24 cellular contexts compared by ENCODE assay signal in genomic region chr14:99313234-99313633, GRCh38. TPM values are rescaled to one million over a fixed set of nuclear protein-coding genes. Genes with fewer than 3 reads are reported as not detected.
DNase-seq lines count a peak whose midpoint lies in the region; TF ChIP-seq lines count a peak whose summit lies in the region.
"Had no signal": no experiment of that assay in that cellular context is flagged by ENCODE, and none has a peak within 500 bp of the region (broad histone marks: within the 10 kb centered on the region; RNA-seq: fewer than 3 reads in every experiment).

No MANE protein-coding gene starts in this region.

- H3K9me3 ChIP-seq in neuronal stem cell (replicated peaks in 1 of 2; ENCODE audit: control insufficient read depth in 2 of 2, insufficient read depth in 1 of 2, low read depth in 1 of 2, low read length in 2 of 2), result no peaks in the 10 kb centered on the region
- H3K9me3 ChIP-seq: A549, BE2C, BLaER1 had no signal

- no peak overlapping the region for H3K27ac ChIP-seq in neuronal stem cell (replicated peaks; ENCODE audit: low read length)
- H3K27ac ChIP-seq: 22Rv1, BLaER1 had no signal

- no peaks in the 10 kb centered on the region for H3K9me3 Mint-ChIP-seq in activated CD4-positive, alpha-beta T cell treated with anti-CD3 and anti-CD28 coated beads, Interleukin-2, amount 10 ng/mL, durations not matched to agents 24 days and 14 days
- H3K9me3 Mint-ChIP-seq in osteocyte (ENCODE audit: unreplicated experiment), result peaks cover 4% of the 10 kb centered on the region

- no peak for TF ChIP-seq CTCF in osteocyte (IDR thresholded peaks at IDR 0.05)

- H3K36me3 ChIP-seq in neuronal stem cell (replicated peaks in 1 of 2; ENCODE audit: control insufficient read depth in 2 of 2, insufficient read depth in 2 of 2, low read length in 2 of 2), result no peaks in the 10 kb centered on the region
- H3K36me3 ChIP-seq: BE2C, BLaER1 had no signal

- H3K36me3 Mint-ChIP-seq in activated CD4-positive, alpha-beta T cell treated with anti-CD3 and anti-CD28 coated beads, Interleukin-2, amount 10 ng/mL, durations not matched to agents 24 days and 14 days (ENCODE audit: low read depth), result no peaks in the 10 kb centered on the region
- H3K36me3 Mint-ChIP-seq in osteocyte (ENCODE audit: unreplicated experiment), result no peaks in the 10 kb centered on the region
- H3K36me3 Mint-ChIP-seq: CD14-positive monocyte; CD4-positive, CD25-positive, alpha-beta regulatory T cell had no signal

- no peak overlapping the region for H2BK120ac ChIP-seq in neuronal stem cell (ENCODE audit: low read depth, low read length)

- no peak overlapping the region for H3K4ac ChIP-seq in neuronal stem cell (ENCODE audit: low read length)

- no peaks in the 10 kb centered on the region for H3K79me1 ChIP-seq in neuronal stem cell (ENCODE audit: low read depth, low read length)

- H3K27ac Mint-ChIP-seq in activated CD4-positive, alpha-beta T cell treated with anti-CD3 and anti-CD28 coated beads, Interleukin-2, amount 10 ng/mL, durations not matched to agents 24 days and 14 days, result no peak overlapping the region
- no peak overlapping the region for H3K27ac Mint-ChIP-seq in osteocyte (ENCODE audit: unreplicated experiment)
- H3K27ac Mint-ChIP-seq: CD14-positive monocyte; CD4-positive, CD25-positive, alpha-beta regulatory T cell had no signal

- no peak overlapping the region for H4K91ac ChIP-seq in neuronal stem cell (ENCODE audit: low read depth, low read length, poor library complexity)

- H3K4me3 ChIP-seq in neuronal stem cell (ENCODE audit: low read length in 2 of 2), result no peak overlapping the region
- H3K4me3 ChIP-seq: A549, BLaER1, GM12878 had no signal

- H4K8ac ChIP-seq in neuronal stem cell (ENCODE audit: low read depth, low read length), result no peak overlapping the region

- H2BK15ac ChIP-seq in neuronal stem cell (ENCODE audit: low read length), result no peak overlapping the region

- H2AK5ac ChIP-seq in neuronal stem cell (ENCODE audit: low read depth, low read length), result no peak overlapping the region

- H3K27me3 ChIP-seq in neuronal stem cell (ENCODE audit: control insufficient read depth in 3 of 3, insufficient read depth in 3 of 3, low read depth in 1 of 3, low read length in 3 of 3), result peaks cover 0 to 2% (median 0%) of the 10 kb centered on the region in 3 experiments
- H3K27me3 ChIP-seq: BE2C, BLaER1 had no signal

- H3K27me3 Mint-ChIP-seq in activated CD4-positive, alpha-beta T cell treated with anti-CD3 and anti-CD28 coated beads, Interleukin-2, amount 10 ng/mL, durations not matched to agents 24 days and 14 days, result peaks cover 22% of the 10 kb centered on the region
- peaks cover 6% of the 10 kb centered on the region for H3K27me3 Mint-ChIP-seq in osteocyte (ENCODE audit: unreplicated experiment)

- peak; percentile 23 for DNase-seq in activated CD4-positive, alpha-beta T cell treated with anti-CD3 and anti-CD28 coated beads, Interleukin-2, amount 10 ng/mL, durations not matched to agents 24 days and 14 days
- no peak for DNase-seq in activated CD4-positive, alpha-beta T cell treated with anti-CD3 and anti-CD28 coated beads for 4 hours
- DNase-seq in osteocyte (ENCODE audit: extremely low spot score, unreplicated experiment), result peak; percentile 13
- DNase-seq in stimulated activated CD8-positive, alpha-beta memory T cell treated with anti-CD3 and anti-CD28 coated beads, Interleukin-4, amount 100 ng/mL, for 48 hours, result no peak
- DNase-seq in neuronal stem cell (ENCODE audit: low spot score), result no peak
- DNase-seq: BE2C; C1 segment of cervical spinal cord; CD4-positive, alpha-beta memory T cell; CD4-positive, CD25-positive, alpha-beta regulatory T cell; CD8-positive, alpha-beta memory T cell; COR-L47; DMS 273 treated with DMSO at 0.1 percent for 48 hours; DMS153; DMS53; DMS79; DND-41; EL; GDM1 had no signal

- peaks cover 3 to 6% of the 10 kb centered on the region in 2 donors for H3K4me1 ChIP-seq in neuronal stem cell (ENCODE audit: control insufficient read depth in 2 of 2, insufficient read depth in 1 of 2, low read depth in 1 of 2, low read length in 2 of 2)
- H3K4me1 ChIP-seq: BE2C, BLaER1 had no signal

- no peaks in the 10 kb centered on the region for H3K4me1 Mint-ChIP-seq in activated CD4-positive, alpha-beta T cell treated with anti-CD3 and anti-CD28 coated beads, Interleukin-2, amount 10 ng/mL, durations not matched to agents 24 days and 14 days
- no peaks in the 10 kb centered on the region for H3K4me1 Mint-ChIP-seq in osteocyte (ENCODE audit: unreplicated experiment)
- H3K4me1 Mint-ChIP-seq: CD4-positive, alpha-beta memory T cell; CD4-positive, CD25-positive, alpha-beta regulatory T cell had no signal

- no peak overlapping the region for H3K9ac ChIP-seq in neuronal stem cell (ENCODE audit: low read depth, low read length, poor library complexity)
- H3K9ac ChIP-seq: BLaER1 had no signal

- no peak overlapping the region for H3K4me2 ChIP-seq in neuronal stem cell (ENCODE audit: insufficient read depth, low read length, poor library complexity, severe bottlenecking)
- H3K4me2 ChIP-seq: A549, BLaER1 had no signal

- intact Hi-C loops in activated CD4-positive, alpha-beta T cell treated with anti-CD3 and anti-CD28 coated beads, Interleukin-2, amount 10 ng/mL, durations not matched to agents 24 days and 14 days (cut with micrococcal nuclease), result no loop called here

- no peak overlapping the region for H2BK5ac ChIP-seq in neuronal stem cell (ENCODE audit: low read length)

- no CpG with 5 or more reads among the region's 1 CpG for WGBS in neuronal stem cell (ENCODE audit: extremely low coverage in 2 of 2, insufficient read length in 2 of 2, insufficient replicate concordance in 1 of 2), 2 donors

- no peak overlapping the region for H3K14ac ChIP-seq in neuronal stem cell (ENCODE audit: low read length)

- no peak overlapping the region for H2AFZ ChIP-seq in neuronal stem cell (ENCODE audit: low read length)

- no peak overlapping the region for H3K4me3 Mint-ChIP-seq in activated CD4-positive, alpha-beta T cell treated with anti-CD3 and anti-CD28 coated beads, Interleukin-2, amount 10 ng/mL, durations not matched to agents 24 days and 14 days
- no peak overlapping the region for H3K4me3 Mint-ChIP-seq in osteocyte (ENCODE audit: unreplicated experiment)
- H3K4me3 Mint-ChIP-seq: CD14-positive monocyte; CD4-positive, alpha-beta memory T cell; CD8-positive, alpha-beta memory T cell had no signal

- H3K23ac ChIP-seq in neuronal stem cell (ENCODE audit: low read depth, low read length, poor library complexity), result no peak overlapping the region

- H2BK12ac ChIP-seq in neuronal stem cell (ENCODE audit: low read length), result no peak overlapping the region

- no peak overlapping the region for H3K18ac ChIP-seq in neuronal stem cell (ENCODE audit: low read length)

RNA-seq across cellular contexts. Expression of gene BCL11B, which starts 41.2 kb away (rescaled TPM):
- 48.2 and 48.5 TPM in 2 replicates for total RNA-seq in activated CD4-positive, alpha-beta T cell treated with anti-CD3 and anti-CD28 coated beads, Interleukin-2, amount 10 ng/mL, durations not matched to agents 24 days and 14 days
- total RNA-seq in osteocyte, result 0.16 and 0.18 TPM in 2 replicates
- polyA plus RNA-seq in neuronal stem cell (2013, experiment 1 of 2), result 0.77 TPM
- polyA plus RNA-seq in neuronal stem cell (2013, experiment 2 of 2), result 0.90 TPM
- total RNA-seq: G401 had no signal
- polyA plus RNA-seq: CD14-positive monocyte had no signal

Comparison
In these comparisons a context has a peak if more than half of its experiments do, and no peak if none do; other contexts are left out.
1. DNase-seq: peak in activated CD4-positive, alpha-beta T cell treated with anti-CD3 and anti-CD28 coated beads, Interleukin-2, amount 10 ng/mL, durations not matched to agents 24 days and 14 days (single experiment) and osteocyte (single experiment); none in activated CD4-positive, alpha-beta T cell treated with anti-CD3 and anti-CD28 coated beads for 4 hours (0 of 2), stimulated activated CD8-positive, alpha-beta memory T cell treated with anti-CD3 and anti-CD28 coated beads, Interleukin-4, amount 100 ng/mL, for 48 hours (single experiment) and neuronal stem cell (single experiment).
2. RNA of gene BCL11B, which starts 41.2 kb away (total RNA-seq): 48.2 to 48.5 TPM in activated CD4-positive, alpha-beta T cell treated with anti-CD3 and anti-CD28 coated beads, Interleukin-2, amount 10 ng/mL, durations not matched to agents 24 days and 14 days; 0.16 to 0.18 TPM in osteocyte; every median in the first group is over 10 times any median in the second.